Comparison of ENCODE assay signal across 12 cellular contexts in genomic region chr20:36454664-36455427, GRCh38.
DNase-seq lines count a peak whose midpoint lies in the region; ATAC-seq and TF ChIP-seq lines count a peak whose summit lies in the region.
"Had no signal": no experiment of that assay in that cellular context is flagged by ENCODE, and none has a peak within 500 bp of the region (broad histone marks: within the 10 kb centered on the region; RNA-seq: fewer than 3 reads in every experiment).

No MANE protein-coding gene starts in this region.

- peaks cover 2% of the 10 kb centered on the region for H3K27me3 Mint-ChIP-seq in memory B cell
- H3K27me3 Mint-ChIP-seq in HFFc6 (ENCODE audit: insufficient read depth) = peaks cover 10% of the 10 kb centered on the region
- peaks cover 0 to 3% of the 10 kb centered on the region in 2 donors for H3K27me3 Mint-ChIP-seq in T-cell
- H3K27me3 Mint-ChIP-seq: activated naive CD8-positive, alpha-beta T cell treated with anti-CD3 and anti-CD28 coated beads, Interleukin-2, amount 50 U/mL, for 24 hours had no signal

- ATAC-seq in memory B cell (ENCODE audit: low read depth) (no peak), HG03039 (IDR thresholded peaks at IDR 0.05; ENCODE audit: unreplicated experiment) (no peak), T-cell (replicated peaks in 1 of 4) (no peak)
- ATAC-seq: mucosa of descending colon had no signal

- TF ChIP-seq POLR2A in testis (IDR thresholded peaks at IDR 0.05) = no peak

- POLR2A ChIA-PET in T-cell (lab: Charles Lee) = no interaction called here

- H3K4me3 ChIP-seq in dorsolateral prefrontal cortex (peak overlapping the region in 10 of 59 donors; percentile 0 to 39 (median 17)), testis (no peak overlapping the region)
- H3K4me3 ChIP-seq: mucosa of descending colon had no signal

- H3K27me3 ChIP-seq in dorsolateral prefrontal cortex (no peaks in the 10 kb centered on the region), testis (no peaks in the 10 kb centered on the region)

- WGBS in testis, 2 donors = 30 to 37% methylated on average over 10 of the region's 10 CpGs

- H3K36me3 ChIP-seq in testis (ENCODE audit: low read depth, missing control alignments) = no peaks in the 10 kb centered on the region

- H3K4me3 Mint-ChIP-seq in memory B cell = no peak overlapping the region
- H3K4me3 Mint-ChIP-seq in HFFc6 = no peak overlapping the region
- H3K4me3 Mint-ChIP-seq in T-cell = no peak overlapping the region
- H3K4me3 Mint-ChIP-seq: activated naive CD8-positive, alpha-beta T cell treated with anti-CD3 and anti-CD28 coated beads, Interleukin-2, amount 50 U/mL, for 24 hours had no signal

- no peaks in the 10 kb centered on the region for H3K9me3 ChIP-seq in testis
- H3K9me3 ChIP-seq: mucosa of descending colon had no signal

- TF ChIP-seq CTCF in dorsolateral prefrontal cortex (IDR thresholded peaks at IDR 0.05 in 54 of 56, conservative IDR thresholded peaks at IDR 0.05 in 2 of 56; ENCODE audit: low read depth in 1 of 56, partially characterized antibody in 56 of 56) (no peak), testis (IDR thresholded peaks at IDR 0.05) (no peak), HFFc6 (IDR thresholded peaks at IDR 0.05) (no peak)

- no peaks in the 10 kb centered on the region for H3K4me1 Mint-ChIP-seq in memory B cell
- H3K4me1 Mint-ChIP-seq in HFFc6 (ENCODE audit: low read depth) = peaks cover 11% of the 10 kb centered on the region
- peaks cover 0 to 1% (median 0%) of the 10 kb centered on the region in 3 donors for H3K4me1 Mint-ChIP-seq in T-cell
- H3K4me1 Mint-ChIP-seq: activated naive CD8-positive, alpha-beta T cell treated with anti-CD3 and anti-CD28 coated beads, Interleukin-2, amount 50 U/mL, for 24 hours had no signal

- CTCF ChIA-PET in T-cell (lab: Charles Lee) = no interaction called here

- H3K27ac Mint-ChIP-seq in memory B cell = peak overlapping the region; percentile 8
- H3K27ac Mint-ChIP-seq in HFFc6 = no peak overlapping the region
- no peak overlapping the region for H3K27ac Mint-ChIP-seq in T-cell
- H3K27ac Mint-ChIP-seq: activated naive CD8-positive, alpha-beta T cell treated with anti-CD3 and anti-CD28 coated beads, Interleukin-2, amount 50 U/mL, for 24 hours had no signal

- H3K27ac ChIP-seq in dorsolateral prefrontal cortex (peak overlapping the region in 55 of 59 donors; percentile 8 to 94 (median 74)), testis (peak overlapping the region; percentile 41 to 55)

- H3K36me3 Mint-ChIP-seq in memory B cell (no peaks in the 10 kb centered on the region), HFFc6 (ENCODE audit: low read depth) (no peaks in the 10 kb centered on the region), T-cell (no peaks in the 10 kb centered on the region)

- intact Hi-C loops in dorsolateral prefrontal cortex (cut with DNase I) (no loop called here), testis (cut with DNase I; ENCODE audit: low total_unique reads) (no loop called here)

- peaks cover 15% of the 10 kb centered on the region for H3K4me1 ChIP-seq in testis

- DNase-seq in NCI-H2227 treated with DMSO at 0.1 percent for 48 hours (lab: John Stamatoyannopoulos, UW) (peak; percentile 19), dorsolateral prefrontal cortex (peak in 7 of 10 donors; percentile 59 to 83 (median 70)), memory B cell (ENCODE audit: low spot score in 2 of 2) (no peak), testis (peak; percentile 79), HFFc6 (no peak), ureter (ENCODE audit: low spot score) (no peak), T-cell (no peak)
- DNase-seq: activated CD4-positive, CD25-positive, alpha-beta regulatory T cell treated with anti-CD3 and anti-CD28 coated beads, Interleukin-2, amount 50 U/mL, for 72 hours; activated naive CD8-positive, alpha-beta T cell treated with anti-CD3 and anti-CD28 coated beads, Interleukin-2, amount 50 U/mL, for 24 hours; mucosa of descending colon; NK-92 treated with Interleukin-12 subunit alpha and Interleukin-12 subunit beta, amount 100 ng/mL, for 24 hours had no signal

- H3K9me3 Mint-ChIP-seq in memory B cell = no peaks in the 10 kb centered on the region
- no peaks in the 10 kb centered on the region for H3K9me3 Mint-ChIP-seq in HFFc6
- no peaks in the 10 kb centered on the region for H3K9me3 Mint-ChIP-seq in T-cell
- H3K9me3 Mint-ChIP-seq: activated naive CD8-positive, alpha-beta T cell treated with anti-CD3 and anti-CD28 coated beads, Interleukin-2, amount 50 U/mL, for 24 hours had no signal

Comparison
In these comparisons a context has a peak if more than half of its experiments do, and no peak if none do; other contexts are left out.
1. DNase-seq: peak in NCI-H2227 treated with DMSO at 0.1 percent for 48 hours (single experiment), dorsolateral prefrontal cortex (7 of 10) and testis (single experiment); none in memory B cell (0 of 2), HFFc6 (single experiment), ureter (single experiment) and T-cell (0 of 34).